27 cellular contexts compared by ENCODE assay signal in genomic region chr20:38534756-38535155, GRCh38. TPM values are rescaled to one million over a fixed set of nuclear protein-coding genes. Genes with fewer than 3 reads are reported as not detected.
DNase-seq lines count a peak whose midpoint lies in the region; ATAC-seq, FAIRE-seq and TF ChIP-seq lines count a peak whose summit lies in the region.
"Had no signal": no experiment of that assay in that cellular context is flagged by ENCODE, and none has a peak within 500 bp of the region (broad histone marks: within the 10 kb centered on the region; RNA-seq: fewer than 3 reads in every experiment).

No MANE protein-coding gene starts in this region.

- H3K4me1 Mint-ChIP-seq in activated CD8-positive, alpha-beta T cell treated with anti-CD3 and anti-CD28 coated beads for 36 hours (ENCODE audit: low read depth) = peaks cover 3% of the 10 kb centered on the region
- H3K4me1 Mint-ChIP-seq in activated CD8-positive, alpha-beta T cell treated with anti-CD3 and anti-CD28 coated beads, Interleukin-2, amount 10 ng/mL, durations not matched to agents 7 days and 5 days (ENCODE audit: low read depth) = peaks cover 17% of the 10 kb centered on the region

- peak; percentile 35 for DNase-seq in activated CD8-positive, alpha-beta T cell treated with anti-CD3 and anti-CD28 coated beads for 36 hours
- DNase-seq in activated CD8-positive, alpha-beta T cell treated with anti-CD3 and anti-CD28 coated beads, Interleukin-2, amount 10 ng/mL, durations not matched to agents 7 days and 5 days = no peak
- no peak for DNase-seq in GM12891 (ENCODE audit: insufficient read length, low spot score)
- DNase-seq in stimulated activated CD4-positive, alpha-beta T cell treated with anti-CD3 and anti-CD28 coated beads, Interleukin-4, amount 100 ng/mL, for 24 hours = peak; percentile 9
- DNase-seq in NCI-H146 (lab: John Stamatoyannopoulos, UW) = no peak
- DNase-seq in left lobe of liver (ENCODE audit: low spot score) = no peak
- DNase-seq: activated gamma-delta T cell treated with Interleukin-2 at 50 U/mL for 16 hours; anterior cingulate cortex; C1 segment of cervical spinal cord; Calu3; heart left ventricle; HFFc6; naive thymus-derived CD4-positive, alpha-beta T cell; NCI-H187 treated with DMSO at 0.1 percent for 48 hours; NCI-H748 treated with DMSO at 0.1 percent for 48 hours; RPMI8226; upper lobe of right lung; WERI-Rb-1 had no signal

- peak; percentile 59 for FAIRE-seq in GM12891 (lab: Jason Lieb, UNC)

- TF ChIP-seq CTCF in activated CD8-positive, alpha-beta T cell treated with anti-CD3 and anti-CD28 coated beads for 36 hours (IDR thresholded peaks at IDR 0.05) = no peak

- no peaks in the 10 kb centered on the region for H3K9me3 Mint-ChIP-seq in activated CD8-positive, alpha-beta T cell treated with anti-CD3 and anti-CD28 coated beads for 36 hours
- H3K9me3 Mint-ChIP-seq in activated CD8-positive, alpha-beta T cell treated with anti-CD3 and anti-CD28 coated beads, Interleukin-2, amount 10 ng/mL, durations not matched to agents 7 days and 5 days (ENCODE audit: insufficient read depth) = no peaks in the 10 kb centered on the region
- H3K9me3 Mint-ChIP-seq: dendritic cell treated with granulocyte-macrophage colony-stimulating factor and Interleukin-4, amounts not matched to agents 40 ng/mL and 50 ng/mL, for 4 days; HFFc6; naive thymus-derived CD4-positive, alpha-beta T cell had no signal

- H3K27me3 Mint-ChIP-seq in activated CD8-positive, alpha-beta T cell treated with anti-CD3 and anti-CD28 coated beads for 36 hours = no peaks in the 10 kb centered on the region
- no peaks in the 10 kb centered on the region for H3K27me3 Mint-ChIP-seq in activated CD8-positive, alpha-beta T cell treated with anti-CD3 and anti-CD28 coated beads, Interleukin-2, amount 10 ng/mL, durations not matched to agents 7 days and 5 days (ENCODE audit: low read depth)
- H3K27me3 Mint-ChIP-seq: dendritic cell treated with granulocyte-macrophage colony-stimulating factor and Interleukin-4, amounts not matched to agents 40 ng/mL and 50 ng/mL, for 4 days; naive thymus-derived CD4-positive, alpha-beta T cell had no signal

- no peak for TF ChIP-seq POLR2A in GM12891 (IDR thresholded peaks at IDR 0.05; ENCODE audit: low read depth, low read length)

- intact Hi-C loops in activated CD8-positive, alpha-beta T cell treated with anti-CD3 and anti-CD28 coated beads for 36 hours (cut with micrococcal nuclease) = no loop called here

- POLR2A ChIA-PET in activated CD8-positive, alpha-beta T cell treated with anti-CD3 and anti-CD28 coated beads for 36 hours (lab: Charles Lee) = interaction anchor here (0.9 kb wide), 1 partner anchor 119 kb away, joined by 3 read pairs; no protein-coding TSS in a partner anchor
- POLR2A ChIA-PET in activated CD8-positive, alpha-beta T cell treated with anti-CD3 and anti-CD28 coated beads, Interleukin-2, amount 10 ng/mL, durations not matched to agents 7 days and 5 days (lab: Charles Lee) = interaction anchor here (0.6 kb wide), 1 partner anchor 100 kb away, joined by 4 read pairs; the partner anchor contains the start of gene SNHG17

- no peak overlapping the region for H3K4me3 Mint-ChIP-seq in activated CD8-positive, alpha-beta T cell treated with anti-CD3 and anti-CD28 coated beads for 36 hours
- H3K4me3 Mint-ChIP-seq in activated CD8-positive, alpha-beta T cell treated with anti-CD3 and anti-CD28 coated beads, Interleukin-2, amount 10 ng/mL, durations not matched to agents 7 days and 5 days = no peak overlapping the region
- H3K4me3 Mint-ChIP-seq: dendritic cell treated with granulocyte-macrophage colony-stimulating factor and Interleukin-4, amounts not matched to agents 40 ng/mL and 50 ng/mL, for 4 days; HFFc6; naive thymus-derived CD4-positive, alpha-beta T cell had no signal

- H3K27ac Mint-ChIP-seq in activated CD8-positive, alpha-beta T cell treated with anti-CD3 and anti-CD28 coated beads for 36 hours = peak overlapping the region; percentile 52
- H3K27ac Mint-ChIP-seq in activated CD8-positive, alpha-beta T cell treated with anti-CD3 and anti-CD28 coated beads, Interleukin-2, amount 10 ng/mL, durations not matched to agents 7 days and 5 days = no peak overlapping the region
- H3K27ac Mint-ChIP-seq: dendritic cell treated with granulocyte-macrophage colony-stimulating factor and Interleukin-4, amounts not matched to agents 40 ng/mL and 50 ng/mL, for 4 days; HFFc6; naive thymus-derived CD4-positive, alpha-beta T cell had no signal

- H3K36me3 Mint-ChIP-seq in activated CD8-positive, alpha-beta T cell treated with anti-CD3 and anti-CD28 coated beads for 36 hours (ENCODE audit: low read depth) = peaks cover 29% of the 10 kb centered on the region
- H3K36me3 Mint-ChIP-seq in activated CD8-positive, alpha-beta T cell treated with anti-CD3 and anti-CD28 coated beads, Interleukin-2, amount 10 ng/mL, durations not matched to agents 7 days and 5 days (ENCODE audit: low read depth) = peaks cover 45% of the 10 kb centered on the region

- CTCF ChIA-PET in activated CD8-positive, alpha-beta T cell treated with anti-CD3 and anti-CD28 coated beads for 36 hours (lab: Charles Lee) = interaction anchor here (0.8 kb wide), 1 partner anchor 12 kb away, joined by 3 read pairs; no protein-coding TSS in a partner anchor
- CTCF ChIA-PET in activated CD8-positive, alpha-beta T cell treated with anti-CD3 and anti-CD28 coated beads, Interleukin-2, amount 10 ng/mL, durations not matched to agents 7 days and 5 days (lab: Charles Lee) = interaction anchor here (0.7 to 1.7 kb wide), 2 partner anchors 16 to 99 kb away, joined by 3 to 6 read pairs; partner anchors contain the start of gene SNHG17

- ATAC-seq in activated CD8-positive, alpha-beta T cell treated with anti-CD3 and anti-CD28 coated beads for 36 hours = peak; percentile 60
- ATAC-seq in activated CD8-positive, alpha-beta T cell treated with anti-CD3 and anti-CD28 coated beads, Interleukin-2, amount 10 ng/mL, durations not matched to agents 7 days and 5 days = no peak
- ATAC-seq in esophagus mucosa = peak; percentile 19
- ATAC-seq in GM21423 (IDR thresholded peaks at IDR 0.05; ENCODE audit: unreplicated experiment) = no peak
- no peak for ATAC-seq in left lobe of liver
- ATAC-seq: heart left ventricle; naive thymus-derived CD4-positive, alpha-beta T cell; upper lobe of right lung had no signal

TF ChIP-seq in GM12891, 5 proteins besides CTCF, POLR2A, EP300 and RAD21:
- TF ChIP-seq PAX5 (IDR thresholded peaks at IDR 0.05; ENCODE audit: insufficient read depth, low read length, severe bottlenecking) = no peak
- no peak for TF ChIP-seq TAF1 (IDR thresholded peaks at IDR 0.05; ENCODE audit: low read depth, low read length)
- TF ChIP-seq POLR2AphosphoS5 (IDR thresholded peaks at IDR 0.05; ENCODE audit: low read depth, low read length) = no peak
- TF ChIP-seq SPI1 (IDR thresholded peaks at IDR 0.05; ENCODE audit: low read depth, low read length) = no peak
- no peak for TF ChIP-seq POU2F2 (IDR thresholded peaks at IDR 0.05; ENCODE audit: low read depth, low read length)
TF ChIP-seq in GM12891: peak in this region for 0.

RNA-seq across cellular contexts. Expression of gene ADIG, which starts 46.2 kb away (rescaled TPM):
- total RNA-seq in activated CD8-positive, alpha-beta T cell treated with anti-CD3 and anti-CD28 coated beads for 36 hours = not detected
- total RNA-seq in activated CD8-positive, alpha-beta T cell treated with anti-CD3 and anti-CD28 coated beads, Interleukin-2, amount 10 ng/mL, durations not matched to agents 7 days and 5 days = not detected
- not detected for polyA plus RNA-seq in GM12891 (2012; ENCODE audit: low read depth, missing spikeins)
- total RNA-seq in esophagus mucosa (not detected), left lobe of liver (not detected)
- total RNA-seq: A673; Calu3; cardiac muscle cell; heart left ventricle; HFFc6; mesenteric fat pad; osteocyte; subcutaneous adipose tissue; T-helper 2 cell treated with Interferon-gamma antibody and Interleukin-4, amounts not matched to agents 100 ng/mL and 5 ng/mL, for 36 hours; upper lobe of right lung had no signal
- polyA plus RNA-seq: cardiac muscle cell; heart left ventricle; naive thymus-derived CD4-positive, alpha-beta T cell had no signal

Comparison
In these comparisons a context has a peak if more than half of its experiments do, and no peak if none do; other contexts are left out.
1. ATAC-seq: peak in activated CD8-positive, alpha-beta T cell treated with anti-CD3 and anti-CD28 coated beads for 36 hours (single experiment) and esophagus mucosa (single experiment); none in activated CD8-positive, alpha-beta T cell treated with anti-CD3 and anti-CD28 coated beads, Interleukin-2, amount 10 ng/mL, durations not matched to agents 7 days and 5 days (single experiment), GM21423 (single experiment) and left lobe of liver (single experiment).
2. DNase-seq: peak in activated CD8-positive, alpha-beta T cell treated with anti-CD3 and anti-CD28 coated beads for 36 hours (single experiment) and stimulated activated CD4-positive, alpha-beta T cell treated with anti-CD3 and anti-CD28 coated beads, Interleukin-4, amount 100 ng/mL, for 24 hours (single experiment); none in activated CD8-positive, alpha-beta T cell treated with anti-CD3 and anti-CD28 coated beads, Interleukin-2, amount 10 ng/mL, durations not matched to agents 7 days and 5 days (single experiment), GM12891 (single experiment), NCI-H146 (single experiment) and left lobe of liver (single experiment).